ENCODE assay signal across 9 cellular contexts in the genomic region with DNA sequence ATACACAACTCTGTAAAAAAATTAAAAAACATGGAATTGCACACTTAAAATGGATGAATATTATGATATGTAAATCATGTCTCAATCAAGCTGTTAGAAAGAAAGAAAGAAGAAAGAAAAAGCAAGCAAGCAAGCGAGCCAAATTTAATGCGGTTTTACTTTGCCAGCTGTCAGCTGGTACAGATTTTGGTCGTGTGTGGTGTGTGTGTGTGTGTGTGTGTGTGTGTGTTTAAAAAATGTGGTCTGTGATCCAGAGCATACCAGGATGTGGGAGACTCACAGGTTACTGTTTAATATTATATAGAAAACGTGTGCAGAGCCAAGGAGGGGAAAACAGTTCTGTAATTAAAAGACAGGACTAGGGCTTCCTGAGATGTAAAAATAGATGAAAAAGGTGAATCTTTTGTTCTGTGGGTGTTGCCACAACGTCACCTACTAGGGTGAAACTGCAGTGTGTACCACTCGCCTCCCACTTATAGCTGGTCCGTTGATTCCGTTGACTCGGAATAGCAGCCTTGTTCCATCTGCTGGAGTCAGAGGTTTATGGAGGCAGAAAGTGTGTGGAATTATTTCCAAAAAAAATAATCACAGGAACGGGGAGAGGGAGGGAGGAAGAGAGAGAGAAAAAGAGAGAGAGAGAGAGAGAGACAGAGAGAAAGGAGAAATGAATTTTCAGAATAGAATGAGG.
A peak's percentile ranks its signal among the peaks of the same experiment; 100 is the strongest.
DNase-seq lines count a peak whose midpoint lies in the region; ATAC-seq and TF ChIP-seq lines count a peak whose summit lies in the region.
"Had no signal": no experiment of that assay in that cellular context is flagged by ENCODE, and none has a peak within 500 bp of the region (broad histone marks: within the 10 kb centered on the region; RNA-seq: fewer than 3 reads in every experiment).

No MANE protein-coding gene starts in this region.

- ATAC-seq in HG02642 (IDR thresholded peaks at IDR 0.05; ENCODE audit: poor library complexity, unreplicated experiment) (peak; percentile 46), left lobe of liver (no peak)
- ATAC-seq in stimulated activated memory B cell treated with anti-CD40 and anti-IgM and Interleukin-4, amounts not matched to agents 10 μg/mL and 1 μg/mL and 100 μg/mL, for 72 hours: peak; percentile 80

- DNase-seq in DMS 273 treated with DMSO at 0.1 percent for 48 hours (lab: John Stamatoyannopoulos, UW) (peak; percentile 35), T-helper 2 cell (peak in 3 of 5 experiments; percentile 15 to 96 (median 55)), NCI-H345 (lab: John Stamatoyannopoulos, UW) (no peak), GM10266 (ENCODE audit: extremely low spot score) (no peak), left lobe of liver (ENCODE audit: low spot score) (no peak)
- DNase-seq in effector memory CD4-positive, alpha-beta T cell: peak; percentile 8 to 33 (median 28)
- DNase-seq: heart right ventricle had no signal

- H3K4me3 Mint-ChIP-seq in stimulated activated memory B cell treated with anti-CD40 and anti-IgM and Interleukin-4, amounts not matched to agents 10 μg/mL and 1 μg/mL and 100 μg/mL, for 72 hours: peak overlapping the region; percentile 83

- no peak for TF ChIP-seq CTCF in GM10266 (IDR thresholded peaks at IDR 0.05; ENCODE audit: control insufficient read depth, insufficient read depth, low read depth, missing control alignments)

- no peaks in the 10 kb centered on the region for H3K27me3 ChIP-seq in effector memory CD4-positive, alpha-beta T cell (replicated peaks; ENCODE audit: control insufficient read depth, insufficient read depth, low read length, poor library complexity, severe bottlenecking)
- H3K27me3 ChIP-seq: heart right ventricle had no signal

- H3K4me1 Mint-ChIP-seq in stimulated activated memory B cell treated with anti-CD40 and anti-IgM and Interleukin-4, amounts not matched to agents 10 μg/mL and 1 μg/mL and 100 μg/mL, for 72 hours: peaks cover 37% of the 10 kb centered on the region

- no peaks in the 10 kb centered on the region for H3K36me3 Mint-ChIP-seq in stimulated activated memory B cell treated with anti-CD40 and anti-IgM and Interleukin-4, amounts not matched to agents 10 μg/mL and 1 μg/mL and 100 μg/mL, for 72 hours

- H3K27ac ChIP-seq in effector memory CD4-positive, alpha-beta T cell (ENCODE audit: insufficient read depth, low read length, poor library complexity, severe bottlenecking): peak overlapping the region; percentile 55

- no peaks in the 10 kb centered on the region for H3K27me3 Mint-ChIP-seq in stimulated activated memory B cell treated with anti-CD40 and anti-IgM and Interleukin-4, amounts not matched to agents 10 μg/mL and 1 μg/mL and 100 μg/mL, for 72 hours

- no peaks in the 10 kb centered on the region for H3K36me3 ChIP-seq in effector memory CD4-positive, alpha-beta T cell (ENCODE audit: control insufficient read depth, insufficient read depth, low read length)
- H3K36me3 ChIP-seq: heart right ventricle had no signal

- H3K4me3 ChIP-seq in effector memory CD4-positive, alpha-beta T cell (ENCODE audit: insufficient read depth, low read depth, low read length, poor library complexity, severe bottlenecking): peak overlapping the region; percentile 8

- peaks cover 41% of the 10 kb centered on the region for H3K4me1 ChIP-seq in effector memory CD4-positive, alpha-beta T cell (ENCODE audit: control insufficient read depth, insufficient read depth, low read length, poor library complexity, severe bottlenecking)

- H3K27ac Mint-ChIP-seq in stimulated activated memory B cell treated with anti-CD40 and anti-IgM and Interleukin-4, amounts not matched to agents 10 μg/mL and 1 μg/mL and 100 μg/mL, for 72 hours: peak overlapping the region; percentile 83

- H3K9me3 ChIP-seq in effector memory CD4-positive, alpha-beta T cell (ENCODE audit: control insufficient read depth, low read length): no peaks in the 10 kb centered on the region
- H3K9me3 ChIP-seq: heart right ventricle had no signal

- H3K9me3 Mint-ChIP-seq in stimulated activated memory B cell treated with anti-CD40 and anti-IgM and Interleukin-4, amounts not matched to agents 10 μg/mL and 1 μg/mL and 100 μg/mL, for 72 hours: no peaks in the 10 kb centered on the region

Comparison
In these comparisons a context has a peak if more than half of its experiments do, and no peak if none do; other contexts are left out.
1. DNase-seq: peak in DMS 273 treated with DMSO at 0.1 percent for 48 hours (single experiment), T-helper 2 cell (3 of 5) and effector memory CD4-positive, alpha-beta T cell (3 of 3); none in NCI-H345 (single experiment), GM10266 (single experiment) and left lobe of liver (single experiment).